In genomic region chr18:54223568-54224241, GRCh38 we compare ENCODE assay signal across 9 cellular contexts. TPM values are rescaled to one million over a fixed set of nuclear protein-coding genes. Genes with fewer than 3 reads are reported as not detected.
A peak's percentile ranks its signal among the peaks of the same experiment; 100 is the strongest.
DNase-seq lines count a peak whose midpoint lies in the region; ATAC-seq, FAIRE-seq and TF ChIP-seq lines count a peak whose summit lies in the region.
"Had no signal": no experiment of that assay in that cellular context is flagged by ENCODE, and none has a peak within 500 bp of the region (broad histone marks: within the 10 kb centered on the region; RNA-seq: fewer than 3 reads in every experiment).

No MANE protein-coding gene starts in this region.

- H2BK15ac ChIP-seq in IMR-90 (ENCODE audit: low read depth, low read length): no peak overlapping the region

- H3K18ac ChIP-seq in IMR-90 (ENCODE audit: low read depth, low read length): no peak overlapping the region

- no TSS peak for BruUV-seq in IMR-90 (replicated peaks; lab: Mats Ljungman, UMichigan)

- no peaks in the 10 kb centered on the region for H3K36me3 ChIP-seq in IMR-90 (ENCODE audit: control insufficient read depth, insufficient read depth, low read length)
- no peaks in the 10 kb centered on the region for H3K36me3 ChIP-seq in gastroesophageal sphincter

- in situ Hi-C loops in IMR-90 (cut with MboI; ENCODE audit: low sequenced_read_pairs): no loop called here

- peak overlapping the region; percentile 87 for H3K9ac ChIP-seq in IMR-90 (ENCODE audit: low read depth, low read length)

- intact Hi-C loops in IMR-90 (cut with micrococcal nuclease): loop anchor here (1.0 to 5.0 kb wide), 4 partner anchors 46 to 134 kb away; partner anchors contain the start of genes C18orf54, POLI and STARD6

- H2AFZ ChIP-seq in IMR-90 (replicated peaks; ENCODE audit: low read length, poor library complexity): peak overlapping the region; percentile 88

- TF ChIP-seq POLR2A in IMR-90 (IDR thresholded peaks at IDR 0.05; ENCODE audit: low read depth, low read length): no peak
- TF ChIP-seq POLR2A in gastroesophageal sphincter (IDR thresholded peaks at IDR 0.05): no peak

- H3K4ac ChIP-seq in IMR-90 (ENCODE audit: low read depth, low read length): no peak overlapping the region

- H3K4me3 ChIP-seq in IMR-90 (ENCODE audit: insufficient read depth, low read depth, low read length) (peak overlapping the region; percentile 80), gastroesophageal sphincter (peak overlapping the region; percentile 76 to 85)

- 0% methylated on average over 4 of the region's 39 CpGs; no CpG with 5 or more reads in 1 of the 2 experiments for WGBS in IMR-90 (ENCODE audit: extremely low coverage in 2 of 2, insufficient read length in 1 of 2), 2 experiments
- 0% methylated on average over 5 to 13 of the region's 39 CpGs for WGBS in gastroesophageal sphincter (ENCODE audit: low coverage in 1 of 2), 2 donors

- dilution Hi-C loops in IMR-90 (cut with HindIII; ENCODE audit: low sequenced_read_pairs, unreplicated experiment): no loop called here

- no peak overlapping the region for H3K14ac ChIP-seq in IMR-90 (replicated peaks; ENCODE audit: low read depth, low read length)

- H3K23ac ChIP-seq in IMR-90 (ENCODE audit: low read depth, low read length): 0 out of 2 replicates have a peak overlapping the region, but pooled peaks have one; percentile 43

- peak overlapping the region; percentile 76 for H3K27ac ChIP-seq in IMR-90 (ENCODE audit: insufficient read depth, low read length)
- peak overlapping the region; percentile 6 to 89 (median 82) for H3K27ac ChIP-seq in gastroesophageal sphincter

- TF ChIP-seq EP300 in gastroesophageal sphincter (IDR thresholded peaks at IDR 0.05): no peak

- ATAC-seq in GM21717 (IDR thresholded peaks at IDR 0.05; ENCODE audit: unreplicated experiment) (peak; percentile 17), IMR-90 (ENCODE audit: low read depth) (peak; percentile 6), gastroesophageal sphincter (peak; percentile 13), omental fat pad (ENCODE audit: low FRiP score) (peak; percentile 62)

- H4K91ac ChIP-seq in IMR-90 (ENCODE audit: insufficient read depth, low read depth, low read length): no peak overlapping the region

- no peak overlapping the region for H2BK20ac ChIP-seq in IMR-90 (ENCODE audit: low read depth, low read length)

- peaks cover 5% of the 10 kb centered on the region; the same call in 1 of the 2 replicates for H3K9me1 ChIP-seq in IMR-90 (ENCODE audit: insufficient read depth, low read length)

- no peak for FAIRE-seq in urothelium cell line (lab: Jason Lieb, UNC)
- FAIRE-seq: frontal cortex had no signal

- CTCF ChIA-PET in IMR-90 (lab: Yijun Ruan, JAX): no interaction called here

- POLR2A ChIA-PET in IMR-90 (lab: Charles Lee; ENCODE audit: unreplicated experiment): interaction anchor here (0.6 kb wide), 1 partner anchor 666 kb away, joined by 4 read pairs; no protein-coding TSS in a partner anchor

- H2AK9ac ChIP-seq in IMR-90 (replicated peaks; ENCODE audit: low read depth, low read length, poor library complexity): peak overlapping the region; percentile 65

- peaks cover 44% of the 10 kb centered on the region for H4K20me1 ChIP-seq in IMR-90 (ENCODE audit: insufficient read depth, low read length)

- no peaks in the 10 kb centered on the region for H3K9me3 ChIP-seq in IMR-90 (ENCODE audit: control insufficient read depth, insufficient read depth, low read length)
- no peaks in the 10 kb centered on the region for H3K9me3 ChIP-seq in gastroesophageal sphincter

- H2BK5ac ChIP-seq in IMR-90 (ENCODE audit: low read depth, low read length, poor library complexity, severe bottlenecking): peak overlapping the region; percentile 55

- H3K4me2 ChIP-seq in IMR-90 (ENCODE audit: low read depth, low read length): peak overlapping the region; percentile 87

- TF ChIP-seq RAD21 in IMR-90 (IDR thresholded peaks at IDR 0.05; ENCODE audit: low read length): no peak

- H3K4me1 ChIP-seq in IMR-90 (ENCODE audit: control insufficient read depth, insufficient read depth, low read length) (no peaks in the 10 kb centered on the region), gastroesophageal sphincter (peaks cover 0 to 49% (median 17%) of the 10 kb centered on the region in 3 donors)

- DNase-seq in DMS153 treated with DMSO at 0.1 percent for 48 hours (lab: John Stamatoyannopoulos, UW; ENCODE audit: unreplicated experiment): peak; percentile 29
- DNase-seq in IMR-90: peak; percentile 92
- peak; percentile 92 for DNase-seq in RPMI8226
- peak in 3 of 4 experiments; percentile 7 to 22 (median 20) for DNase-seq in activated naive CD4-positive, alpha-beta T cell (lab: John Stamatoyannopoulos, UW)
- DNase-seq in omental fat pad (ENCODE audit: low spot score): peak; percentile 78
- peak; percentile 29 for DNase-seq in urothelium cell line (ENCODE audit: low spot score)

- no peak overlapping the region for H3K56ac ChIP-seq in IMR-90 (ENCODE audit: extremely low read depth, insufficient read depth, low read length)

- peaks cover 5 to 25% of the 10 kb centered on the region in 2 experiments; a peak in 2 of 4 replicates for H3K79me1 ChIP-seq in IMR-90 (ENCODE audit: low read depth in 1 of 2, low read length in 2 of 2)

- H2AK5ac ChIP-seq in IMR-90 (ENCODE audit: low read depth, low read length): peak overlapping the region; percentile 33; the same call in 1 of the 2 replicates

- no peak for TF ChIP-seq CTCF in IMR-90 (conservative IDR thresholded peaks at IDR 0.05; ENCODE audit: low read depth, low read length)
- no peak for TF ChIP-seq CTCF in gastroesophageal sphincter (IDR thresholded peaks at IDR 0.05)
- no peak for TF ChIP-seq CTCF in omental fat pad (IDR thresholded peaks at IDR 0.05)

- H2BK120ac ChIP-seq in IMR-90 (ENCODE audit: low read depth, low read length): no peak overlapping the region

- H3K27me3 ChIP-seq in IMR-90 (ENCODE audit: control insufficient read depth, insufficient read depth, low read length): no peaks in the 10 kb centered on the region
- H3K27me3 ChIP-seq in gastroesophageal sphincter: no peaks in the 10 kb centered on the region

- no peak overlapping the region for H4K5ac ChIP-seq in IMR-90 (ENCODE audit: low read depth, low read length)

- no peak overlapping the region for H4K8ac ChIP-seq in IMR-90 (ENCODE audit: low read depth in 2 of 2, low read length in 2 of 2)

TF ChIP-seq in IMR-90, 13 proteins besides CTCF, POLR2A, EP300 and RAD21:
- TF ChIP-seq MXI1 (IDR thresholded peaks at IDR 0.05; ENCODE audit: borderline replicate concordance, low read depth, low read length) (peak; percentile 85; the same call in 1 of the 2 replicates), BHLHE40 (IDR thresholded peaks at IDR 0.05; ENCODE audit: low read depth, low read length) (peak; percentile 80; the same call in 1 of the 2 replicates), FOS (IDR thresholded peaks at IDR 0.05; ENCODE audit: low read depth, low read length) (no peak)
TF ChIP-seq in IMR-90: peak in this region for 2.

RNA-seq across cellular contexts. Expression of gene MBD2, which starts 0.8 kb away (rescaled TPM):
- total RNA-seq in IMR-90 (2012; rRNA removed): 9.7 and 27.5 TPM in 2 replicates
- polyA plus RNA-seq in IMR-90 (2012; rRNA removed): 14.8 and 29.5 TPM in 2 replicates
- polyA plus RNA-seq in IMR-90 (2012; cell fraction: cytosol; rRNA removed): 2.7 and 3.9 TPM in 2 replicates
- 2.8 and 30.7 TPM in 2 replicates for polyA plus RNA-seq in IMR-90 (2012; cell fraction: nucleus; rRNA removed; ENCODE audit: low replicate concordance)
- total RNA-seq in gastroesophageal sphincter: 10 to 100 TPM; 29.5 to 48.5 (median 36.1) TPM
- total RNA-seq in omental fat pad: 10 to 100 TPM; 33.3 to 58.6 (median 44.6) TPM

RNA-seq across cellular contexts. Expression of gene POLI, which starts 45.6 kb away (rescaled TPM):
- total RNA-seq in IMR-90 (2012; rRNA removed) (11.3 and 14.7 TPM in 2 replicates), gastroesophageal sphincter (10 to 100 TPM; 18.9 to 41.6 (median 33.6) TPM), omental fat pad (10 to 100 TPM; 21.5 to 41.3 (median 30.2) TPM)
- 10.8 and 13.2 TPM in 2 replicates for polyA plus RNA-seq in IMR-90 (2012; rRNA removed)
- polyA plus RNA-seq in IMR-90 (2012; cell fraction: cytosol; rRNA removed): 1.1 and 1.2 TPM in 2 replicates
- 17.0 and 65.4 TPM in 2 replicates for polyA plus RNA-seq in IMR-90 (2012; cell fraction: nucleus; rRNA removed; ENCODE audit: low replicate concordance)

Comparison
In these comparisons a context has a peak if more than half of its experiments do, and no peak if none do; other contexts are left out.
1. Peak in every context shown above with its lines: DNase-seq, ATAC-seq, H3K4me3 ChIP-seq and H3K27ac ChIP-seq.
2. DNase-seq: peak in every context shown above with its lines; median percentile 92 in IMR-90; 92 in RPMI8226; 78 in omental fat pad; 29 in DMS153 treated with DMSO at 0.1 percent for 48 hours; 29 in urothelium cell line; 20 in activated naive CD4-positive, alpha-beta T cell.
3. ATAC-seq: peak in every context shown above with its lines; median percentile 62 in omental fat pad; 17 in GM21717; 13 in gastroesophageal sphincter; 6 in IMR-90.